ENCODE assay signal across 15 cellular contexts in the genomic region with DNA sequence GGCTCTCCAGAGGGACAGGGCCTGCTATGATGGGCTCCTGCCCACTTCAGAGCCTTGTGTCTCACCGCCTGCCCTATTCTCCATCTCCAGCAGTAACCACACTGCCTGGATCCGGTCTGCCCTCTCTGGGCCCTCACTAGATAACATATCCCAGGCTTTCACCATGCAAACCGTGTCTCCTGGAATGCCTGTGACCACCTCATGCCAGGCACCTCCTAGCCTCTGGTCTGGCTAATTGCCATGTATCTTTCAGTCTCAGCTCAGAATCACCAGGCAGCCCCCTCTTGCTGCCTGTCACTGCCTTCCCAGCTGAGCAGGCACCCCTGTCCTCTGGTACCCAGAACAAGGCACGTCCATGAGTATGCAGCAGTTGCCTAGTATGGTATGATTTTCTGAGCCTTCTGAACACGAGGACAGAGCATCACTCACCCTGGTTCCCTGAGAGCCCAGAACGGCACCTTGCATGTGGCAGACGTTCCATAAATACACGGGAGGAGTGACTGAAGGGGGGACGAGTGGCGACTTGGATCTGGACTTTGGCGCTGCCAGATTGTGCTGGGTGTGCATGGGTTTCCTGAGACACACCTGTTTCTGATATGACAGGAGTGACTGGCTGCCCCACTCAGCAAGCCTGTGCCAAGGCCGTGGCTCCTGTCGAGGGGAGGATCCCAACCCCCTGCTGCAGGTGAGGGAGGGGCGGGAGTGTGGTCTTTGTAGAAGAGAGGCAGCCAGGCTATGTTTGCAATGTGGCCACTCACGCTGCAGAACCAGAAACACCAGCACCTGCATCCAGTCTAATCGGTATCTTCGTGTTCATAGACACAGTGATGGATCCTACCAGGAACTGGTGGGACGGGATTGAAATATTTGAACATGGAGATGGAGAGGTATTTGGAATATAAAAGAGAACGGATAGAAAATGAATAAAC.
DNase-seq lines count a peak whose midpoint lies in the region; ATAC-seq and TF ChIP-seq lines count a peak whose summit lies in the region.
"Had no signal": no experiment of that assay in that cellular context is flagged by ENCODE, and none has a peak within 500 bp of the region (broad histone marks: within the 10 kb centered on the region; RNA-seq: fewer than 3 reads in every experiment).

No MANE protein-coding gene starts in this region.

- no peaks in the 10 kb centered on the region for H3K27me3 ChIP-seq in CD8-positive, alpha-beta T cell (ENCODE audit: insufficient read depth, low read length)
- no peaks in the 10 kb centered on the region for H3K27me3 ChIP-seq in neuronal stem cell (ENCODE audit: control insufficient read depth in 3 of 3, insufficient read depth in 3 of 3, low read depth in 1 of 3, low read length in 3 of 3)
- H3K27me3 ChIP-seq: body of pancreas had no signal

- H3K14ac ChIP-seq in neuronal stem cell (ENCODE audit: low read length): peak overlapping the region; percentile 82

- H2AK5ac ChIP-seq in neuronal stem cell (ENCODE audit: low read depth, low read length): peak overlapping the region; percentile 14

- POLR2A ChIA-PET in CD8-positive, alpha-beta T cell (lab: Charles Lee): interaction anchor here (1.0 kb wide), 1 partner anchor 103 kb away, joined by 3 read pairs; no protein-coding TSS in a partner anchor

- no peaks in the 10 kb centered on the region for H3K9me3 ChIP-seq in CD8-positive, alpha-beta T cell (ENCODE audit: low read length)
- no peaks in the 10 kb centered on the region for H3K9me3 ChIP-seq in neuronal stem cell (replicated peaks in 1 of 2; ENCODE audit: control insufficient read depth in 2 of 2, insufficient read depth in 1 of 2, low read depth in 1 of 2, low read length in 2 of 2)
- H3K9me3 ChIP-seq: body of pancreas, mucosa of descending colon had no signal

- 100% methylated on average over 1 of the region's 19 CpGs; no CpG with 5 or more reads in 1 of the 2 donors for WGBS in neuronal stem cell (ENCODE audit: extremely low coverage in 2 of 2, insufficient read length in 2 of 2, insufficient replicate concordance in 1 of 2), 2 donors

- H3K27me3 Mint-ChIP-seq in CD8-positive, alpha-beta T cell (ENCODE audit: low read depth): no peaks in the 10 kb centered on the region
- peaks cover 2% of the 10 kb centered on the region for H3K27me3 Mint-ChIP-seq in HFFc6 (ENCODE audit: insufficient read depth)

- TF ChIP-seq CTCF in CD8-positive, alpha-beta T cell (IDR thresholded peaks at IDR 0.05): no peak
- no peak for TF ChIP-seq CTCF in HFFc6 (IDR thresholded peaks at IDR 0.05)

- peak overlapping the region; percentile 81 for H3K23ac ChIP-seq in neuronal stem cell (ENCODE audit: low read depth, low read length, poor library complexity)

- H3K27ac Mint-ChIP-seq in CD8-positive, alpha-beta T cell: peak overlapping the region; percentile 52
- peak overlapping the region; percentile 81 for H3K27ac Mint-ChIP-seq in HFFc6
- H3K27ac Mint-ChIP-seq: GM23338 had no signal

- CTCF ChIA-PET in CD8-positive, alpha-beta T cell (lab: Charles Lee): interaction anchor here (1.1 to 1.4 kb wide), 2 partner anchors 62 to 120 kb away, joined by 3 read pairs; no protein-coding TSS in a partner anchor

- no peak overlapping the region for H3K4me3 ChIP-seq in CD8-positive, alpha-beta T cell (ENCODE audit: low read depth, low read length)
- no peak overlapping the region for H3K4me3 ChIP-seq in neuronal stem cell (ENCODE audit: low read length in 2 of 2)
- H3K4me3 ChIP-seq: body of pancreas, GM23338, mucosa of descending colon had no signal

- H4K8ac ChIP-seq in neuronal stem cell (ENCODE audit: low read depth, low read length): no peak overlapping the region

- no peak overlapping the region for H3K4ac ChIP-seq in neuronal stem cell (ENCODE audit: low read length)

- H3K4me3 Mint-ChIP-seq in CD8-positive, alpha-beta T cell: peak overlapping the region; percentile 32
- peak overlapping the region; percentile 67; the same call in 1 of the 2 replicates for H3K4me3 Mint-ChIP-seq in HFFc6
- H3K4me3 Mint-ChIP-seq: GM23338 had no signal

- no peak for ATAC-seq in CD8-positive, alpha-beta T cell
- ATAC-seq in GM21381 (IDR thresholded peaks at IDR 0.05; ENCODE audit: unreplicated experiment): no peak
- ATAC-seq: body of pancreas had no signal

- H3K36me3 Mint-ChIP-seq in CD8-positive, alpha-beta T cell: peaks cover 41% of the 10 kb centered on the region
- peaks cover 22% of the 10 kb centered on the region for H3K36me3 Mint-ChIP-seq in HFFc6 (ENCODE audit: low read depth)

- H4K91ac ChIP-seq in neuronal stem cell (ENCODE audit: low read depth, low read length, poor library complexity): no peak overlapping the region

- H3K4me1 ChIP-seq in CD8-positive, alpha-beta T cell (ENCODE audit: insufficient read depth, low read length): peaks cover 63% of the 10 kb centered on the region
- peaks cover 0 to 5% of the 10 kb centered on the region in 2 donors for H3K4me1 ChIP-seq in neuronal stem cell (ENCODE audit: control insufficient read depth in 2 of 2, insufficient read depth in 1 of 2, low read depth in 1 of 2, low read length in 2 of 2)
- H3K4me1 ChIP-seq: body of pancreas had no signal

- no peak overlapping the region for H3K4me2 ChIP-seq in neuronal stem cell (ENCODE audit: insufficient read depth, low read length, poor library complexity, severe bottlenecking)
- H3K4me2 ChIP-seq: GM23338 had no signal

- H2BK120ac ChIP-seq in neuronal stem cell (ENCODE audit: low read depth, low read length): no peak overlapping the region

- no peaks in the 10 kb centered on the region for H3K9me3 Mint-ChIP-seq in CD8-positive, alpha-beta T cell
- H3K9me3 Mint-ChIP-seq in HFFc6: no peaks in the 10 kb centered on the region
- H3K9me3 Mint-ChIP-seq: GM23338 had no signal

- peak in 1 of 7 experiments; percentile 44 for DNase-seq in CD8-positive, alpha-beta T cell
- no peak for DNase-seq in HFFc6
- no peak for DNase-seq in caudate nucleus (lab: John Stamatoyannopoulos, UW)
- no peak for DNase-seq in neuronal stem cell (ENCODE audit: low spot score)
- no peak for DNase-seq in occipital lobe (lab: John Stamatoyannopoulos, UW)
- DNase-seq in NCI-H1417 (lab: John Stamatoyannopoulos, UW): no peak
- DNase-seq: body of pancreas; GDM1; mucosa of descending colon; NCI-H1694; NCI-H774; stimulated activated CD4-positive, alpha-beta T cell treated with anti-CD3 and anti-CD28 coated beads, Interleukin-4, amount 100 ng/mL, for 1 hour; stimulated activated naive CD4-positive, alpha-beta T cell treated with Interleukin-2 at 50 U/mL for 16 hours had no signal

- H3K4me1 Mint-ChIP-seq in CD8-positive, alpha-beta T cell (ENCODE audit: low read depth): peaks cover 78% of the 10 kb centered on the region
- H3K4me1 Mint-ChIP-seq in HFFc6 (ENCODE audit: low read depth): peaks cover 66% of the 10 kb centered on the region

- intact Hi-C loops in CD8-positive, alpha-beta T cell (cut with DNase I, micrococcal nuclease): loop anchor here in 1 of 2 experiments (5.0 kb wide), 1 partner anchor 55 kb away; no protein-coding TSS in a partner anchor

- peaks cover 14% of the 10 kb centered on the region for H3K79me1 ChIP-seq in neuronal stem cell (ENCODE audit: low read depth, low read length)

- H3K9ac ChIP-seq in neuronal stem cell (ENCODE audit: low read depth, low read length, poor library complexity): peak overlapping the region; percentile 63

- no peak overlapping the region for H2BK12ac ChIP-seq in neuronal stem cell (ENCODE audit: low read length)

- no peaks in the 10 kb centered on the region for H3K36me3 ChIP-seq in CD8-positive, alpha-beta T cell (ENCODE audit: insufficient read depth, low read length)
- peaks cover 3 to 24% of the 10 kb centered on the region in 2 donors for H3K36me3 ChIP-seq in neuronal stem cell (replicated peaks in 1 of 2; ENCODE audit: control insufficient read depth in 2 of 2, insufficient read depth in 2 of 2, low read length in 2 of 2)

- H3K27ac ChIP-seq in CD8-positive, alpha-beta T cell (ENCODE audit: low read depth, low read length): no peak overlapping the region
- H3K27ac ChIP-seq in caudate nucleus (ENCODE audit: low read depth, low read length) (peak overlapping the region; percentile 48), neuronal stem cell (replicated peaks; ENCODE audit: low read length) (no peak overlapping the region)
- H3K27ac ChIP-seq: body of pancreas had no signal

- H2BK15ac ChIP-seq in neuronal stem cell (ENCODE audit: low read length): no peak overlapping the region

- peak overlapping the region; percentile 60 for H3K18ac ChIP-seq in neuronal stem cell (ENCODE audit: low read length)

- no peak overlapping the region for H2BK5ac ChIP-seq in neuronal stem cell (ENCODE audit: low read length)

- H2AFZ ChIP-seq in neuronal stem cell (ENCODE audit: low read length): no peak overlapping the region
- H2AFZ ChIP-seq: GM23338 had no signal
